8 cellular contexts compared by ENCODE assay signal in the genomic region with DNA sequence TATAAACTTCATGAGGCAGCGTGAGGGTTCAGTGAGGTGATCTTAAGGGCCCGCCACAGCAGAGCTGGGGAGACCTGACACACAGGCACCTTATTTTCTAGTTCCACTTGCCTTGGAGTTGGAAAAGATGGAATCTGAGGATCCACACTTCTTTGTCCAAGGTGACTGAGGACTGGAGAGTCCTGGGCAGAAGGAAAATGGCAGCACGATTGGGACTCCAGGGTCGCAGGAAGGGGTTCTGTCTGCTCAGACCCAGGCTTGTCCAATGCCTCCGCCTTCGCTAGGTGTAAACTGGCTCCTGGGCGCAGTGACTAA. TPM values are rescaled to one million over a fixed set of nuclear protein-coding genes. Genes with fewer than 3 reads are reported as not detected.
DNase-seq lines count a peak whose midpoint lies in the region; ATAC-seq and TF ChIP-seq lines count a peak whose summit lies in the region.

No MANE protein-coding gene starts in this region.

- peaks cover 31% of the 10 kb centered on the region for H3K79me1 ChIP-seq in mesenchymal stem cell (replicated peaks; ENCODE audit: low read length, poor library complexity, severe bottlenecking)

- H3K18ac ChIP-seq in mesenchymal stem cell (ENCODE audit: low read depth in 1 of 2, low read length in 2 of 2), result peak overlapping the region; percentile 31 to 85

- WGBS in heart left ventricle, 4 donors, result 74 to 85% (median 76%) methylated on average over 6 to 7 of the region's 7 CpGs
- WGBS in right cardiac atrium, result 75% methylated on average over 7 of the region's 7 CpGs
- WGBS in body of pancreas, 2 donors, result 53 to 75% methylated on average over 7 of the region's 7 CpGs
- 43% methylated on average over 7 of the region's 7 CpGs for WGBS in mesenchymal stem cell

- H3K4me1 ChIP-seq in heart left ventricle, result peaks cover 3 to 23% (median 20%) of the 10 kb centered on the region in 12 donors
- H3K4me1 ChIP-seq in right cardiac atrium (ENCODE audit: control insufficient read depth, insufficient read depth, low read length), result peaks cover 3% of the 10 kb centered on the region
- H3K4me1 ChIP-seq in body of pancreas, result peaks cover 33% of the 10 kb centered on the region
- peaks cover 26% of the 10 kb centered on the region for H3K4me1 ChIP-seq in mesenchymal stem cell (ENCODE audit: control insufficient read depth, insufficient read depth, low read depth, low read length)
- H3K4me1 ChIP-seq in upper lobe of right lung, result peaks cover 23% of the 10 kb centered on the region

- H2AFZ ChIP-seq in mesenchymal stem cell (ENCODE audit: low read depth, low read length), result no peak overlapping the region

- H3K36me3 ChIP-seq in heart left ventricle (peaks cover 0 to 41% (median 21%) of the 10 kb centered on the region in 9 donors), body of pancreas (replicated peaks in 1 of 2; ENCODE audit: insufficient read depth in 1 of 2, low read depth in 2 of 2) (no peaks in the 10 kb centered on the region), mesenchymal stem cell (ENCODE audit: control insufficient read depth in 1 of 2, insufficient read depth in 2 of 2, low read depth in 1 of 2, low read length in 2 of 2) (peaks cover 42 to 54% of the 10 kb centered on the region in 2 experiments), upper lobe of right lung (peaks cover 38% of the 10 kb centered on the region)

- peak overlapping the region; percentile 74 for H3K4me2 ChIP-seq in mesenchymal stem cell (ENCODE audit: low read length, poor library complexity, severe bottlenecking)

- TF ChIP-seq POLR2A in heart left ventricle (IDR thresholded peaks at IDR 0.05) (no peak), body of pancreas (IDR thresholded peaks at IDR 0.05) (no peak)

- peak overlapping the region in 8 of 12 donors; percentile 84 to 97 (median 95) for H3K27ac ChIP-seq in heart left ventricle
- H3K27ac ChIP-seq in right cardiac atrium (ENCODE audit: low read length), result no peak overlapping the region
- peak overlapping the region; percentile 94 to 97 (median 96) for H3K27ac ChIP-seq in body of pancreas
- peak overlapping the region; percentile 91 for H3K27ac ChIP-seq in mesenchymal stem cell (ENCODE audit: low read length, poor library complexity, severe bottlenecking)
- H3K27ac ChIP-seq in upper lobe of right lung, result peak overlapping the region; percentile 98

- no peak overlapping the region for H3K14ac ChIP-seq in mesenchymal stem cell (ENCODE audit: low read length in 2 of 2)

- H3K23ac ChIP-seq in mesenchymal stem cell (ENCODE audit: low read length in 2 of 2), result no peak overlapping the region

- H3K4ac ChIP-seq in mesenchymal stem cell (ENCODE audit: low read depth in 1 of 2, low read length in 2 of 2), result peak overlapping the region in 1 of 2 experiments; percentile 79

- no peak for DNase-seq in heart left ventricle
- no peak for DNase-seq in right cardiac atrium
- DNase-seq in body of pancreas, result no peak
- no peak for DNase-seq in mesenchymal stem cell
- DNase-seq in upper lobe of right lung, result no peak
- DNase-seq in GDM1 (lab: John Stamatoyannopoulos, UW), result no peak
- no peak for DNase-seq in SIG-M5 (lab: John Stamatoyannopoulos, UW)

- intact Hi-C loops in heart left ventricle (cut with DNase I), result no loop called here
- intact Hi-C loops in right cardiac atrium (cut with DNase I), result no loop called here
- intact Hi-C loops in body of pancreas (cut with DNase I), result no loop called here
- intact Hi-C loops in upper lobe of right lung (cut with DNase I), result no loop called here

- H3K9me3 ChIP-seq in heart left ventricle (no peaks in the 10 kb centered on the region), right cardiac atrium (ENCODE audit: control insufficient read depth, low read length) (no peaks in the 10 kb centered on the region), body of pancreas (no peaks in the 10 kb centered on the region), mesenchymal stem cell (ENCODE audit: control insufficient read depth, low read length) (no peaks in the 10 kb centered on the region), upper lobe of right lung (no peaks in the 10 kb centered on the region)

- ATAC-seq in heart left ventricle (no peak), right cardiac atrium (no peak), body of pancreas (no peak), upper lobe of right lung (no peak), GM21717 (IDR thresholded peaks at IDR 0.05; ENCODE audit: unreplicated experiment) (no peak)

- H3K4me3 ChIP-seq in heart left ventricle (peak overlapping the region in 8 of 12 donors; percentile 64 to 88 (median 79)), right cardiac atrium (ENCODE audit: low read length) (no peak overlapping the region), body of pancreas (no peak overlapping the region), mesenchymal stem cell (ENCODE audit: insufficient read depth in 1 of 2, low read depth in 1 of 2, low read length in 2 of 2) (peak overlapping the region; percentile 68 to 94), upper lobe of right lung (peak overlapping the region; percentile 86)

- peak overlapping the region; percentile 54 for H2BK15ac ChIP-seq in mesenchymal stem cell (ENCODE audit: low read depth, poor library complexity, severe bottlenecking)

- TF ChIP-seq CTCF in heart left ventricle (IDR thresholded peaks at IDR 0.05) (no peak), body of pancreas (IDR thresholded peaks at IDR 0.05) (no peak), upper lobe of right lung (IDR thresholded peaks at IDR 0.05) (no peak)

- peak overlapping the region; percentile 98 for H4K91ac ChIP-seq in mesenchymal stem cell (ENCODE audit: low read length)

- H3K27me3 ChIP-seq in heart left ventricle, result no peaks in the 10 kb centered on the region
- H3K27me3 ChIP-seq in right cardiac atrium (ENCODE audit: control insufficient read depth, insufficient read depth), result no peaks in the 10 kb centered on the region
- H3K27me3 ChIP-seq in body of pancreas, result no peaks in the 10 kb centered on the region
- H3K27me3 ChIP-seq in mesenchymal stem cell (ENCODE audit: control insufficient read depth in 1 of 2, insufficient read depth in 1 of 2, low read length in 2 of 2), result no peaks in the 10 kb centered on the region
- H3K27me3 ChIP-seq in upper lobe of right lung, result no peaks in the 10 kb centered on the region

- H3K9ac ChIP-seq in mesenchymal stem cell (ENCODE audit: low read length), result peak overlapping the region; percentile 90

- H2BK12ac ChIP-seq in mesenchymal stem cell (ENCODE audit: low read length in 2 of 2), result peak overlapping the region in 1 of 2 experiments; percentile 75

- peak overlapping the region; percentile 12 for H2AK5ac ChIP-seq in mesenchymal stem cell (ENCODE audit: low read length, severe bottlenecking)

- no peak overlapping the region for H2BK5ac ChIP-seq in mesenchymal stem cell (ENCODE audit: low read depth, low read length, poor library complexity, severe bottlenecking)

- peak overlapping the region; percentile 77 for H2BK120ac ChIP-seq in mesenchymal stem cell (ENCODE audit: low read depth, low read length)

- H4K8ac ChIP-seq in mesenchymal stem cell (ENCODE audit: low read length), result peak overlapping the region; percentile 69

RNA-seq across cellular contexts. Expression of gene GALE, which starts 1.3 kb away (rescaled TPM):
- total RNA-seq in heart left ventricle (10 to 100 TPM in 2 of 9 donors, 1 to 10 TPM in 7; 6.2 to 13.8 (median 8.9) TPM), right cardiac atrium (10 to 100 TPM in 1 of 4 donors, 1 to 10 TPM in 3; 6.1 to 11.0 (median 6.7) TPM), body of pancreas (10 to 100 TPM; 29.3 to 32.7 TPM), upper lobe of right lung (62.9 TPM)
- polyA plus RNA-seq in heart left ventricle (10 to 100 TPM; 14.8 to 20.8 TPM), right cardiac atrium (11.2 TPM)
- polyA plus RNA-seq in mesenchymal stem cell (2013, experiment 1 of 2), result 44.9 TPM
- polyA plus RNA-seq in mesenchymal stem cell (2013, experiment 2 of 2), result 45.0 TPM

RNA-seq across cellular contexts. Expression of gene LYPLA2, which starts 8.3 kb away (rescaled TPM):
- total RNA-seq in heart left ventricle (10 to 100 TPM; 23.5 to 53.6 (median 29.5) TPM), right cardiac atrium (10 to 100 TPM; 28.5 to 33.3 (median 32.5) TPM), body of pancreas (10 to 100 TPM; 20.4 to 28.5 TPM), upper lobe of right lung (45.9 TPM)
- polyA plus RNA-seq in heart left ventricle (10 to 100 TPM; 22.2 to 63.3 TPM), right cardiac atrium (32.0 TPM)
- 62.5 TPM for polyA plus RNA-seq in mesenchymal stem cell (2013, experiment 1 of 2)
- 61.5 TPM for polyA plus RNA-seq in mesenchymal stem cell (2013, experiment 2 of 2)

RNA-seq across cellular contexts. Expression of gene PITHD1, which starts 21.0 kb away (rescaled TPM):
- total RNA-seq in heart left ventricle, result 10 to 100 TPM; 34.8 to 59.2 (median 46.2) TPM
- polyA plus RNA-seq in heart left ventricle, result 10 to 100 TPM; 31.8 to 86.4 TPM
- 10 to 100 TPM; 35.5 to 40.3 (median 38.8) TPM for total RNA-seq in right cardiac atrium
- polyA plus RNA-seq in right cardiac atrium, result 33.1 TPM
- 10 to 100 TPM; 31.9 to 32.3 TPM for total RNA-seq in body of pancreas
- polyA plus RNA-seq in mesenchymal stem cell (2013, experiment 1 of 2), result 16.0 TPM
- 16.3 TPM for polyA plus RNA-seq in mesenchymal stem cell (2013, experiment 2 of 2)
- total RNA-seq in upper lobe of right lung, result 46.5 TPM

RNA-seq across cellular contexts. Expression of gene HMGCL, which starts 26.0 kb away (rescaled TPM):
- total RNA-seq in heart left ventricle (10 to 100 TPM; 22.0 to 44.3 (median 41.1) TPM), right cardiac atrium (10 to 100 TPM; 20.1 to 26.2 (median 21.7) TPM), body of pancreas (10 to 100 TPM; 18.9 to 21.1 TPM), upper lobe of right lung (40.1 TPM)
- polyA plus RNA-seq in heart left ventricle (10 to 100 TPM; 24.3 to 27.8 TPM), right cardiac atrium (31.9 TPM)
- polyA plus RNA-seq in mesenchymal stem cell (2013, experiment 1 of 2), result 24.4 TPM
- polyA plus RNA-seq in mesenchymal stem cell (2013, experiment 2 of 2), result 23.7 TPM

RNA-seq across cellular contexts. Expression of gene ELOA, which starts 55.9 kb away (rescaled TPM):
- total RNA-seq in heart left ventricle (10 to 100 TPM; 28.9 to 45.8 (median 34.3) TPM), right cardiac atrium (10 to 100 TPM; 23.9 to 31.1 (median 25.9) TPM), body of pancreas (10 to 100 TPM; 22.6 to 28.0 TPM), upper lobe of right lung (66.2 TPM)
- polyA plus RNA-seq in heart left ventricle (10 to 100 TPM; 11.3 to 30.0 TPM), right cardiac atrium (11.6 TPM)
- 29.3 TPM for polyA plus RNA-seq in mesenchymal stem cell (2013, experiment 1 of 2)
- polyA plus RNA-seq in mesenchymal stem cell (2013, experiment 2 of 2), result 28.1 TPM

Comparison
In these comparisons a context has a peak if more than half of its experiments do, and no peak if none do; other contexts are left out.
1. H3K4me3 ChIP-seq: peak in heart left ventricle (8 of 12), mesenchymal stem cell (2 of 2) and upper lobe of right lung (single experiment); none in right cardiac atrium (single experiment) and body of pancreas (0 of 2).